ENCODE assay signal across 18 cellular contexts in the genomic region with DNA sequence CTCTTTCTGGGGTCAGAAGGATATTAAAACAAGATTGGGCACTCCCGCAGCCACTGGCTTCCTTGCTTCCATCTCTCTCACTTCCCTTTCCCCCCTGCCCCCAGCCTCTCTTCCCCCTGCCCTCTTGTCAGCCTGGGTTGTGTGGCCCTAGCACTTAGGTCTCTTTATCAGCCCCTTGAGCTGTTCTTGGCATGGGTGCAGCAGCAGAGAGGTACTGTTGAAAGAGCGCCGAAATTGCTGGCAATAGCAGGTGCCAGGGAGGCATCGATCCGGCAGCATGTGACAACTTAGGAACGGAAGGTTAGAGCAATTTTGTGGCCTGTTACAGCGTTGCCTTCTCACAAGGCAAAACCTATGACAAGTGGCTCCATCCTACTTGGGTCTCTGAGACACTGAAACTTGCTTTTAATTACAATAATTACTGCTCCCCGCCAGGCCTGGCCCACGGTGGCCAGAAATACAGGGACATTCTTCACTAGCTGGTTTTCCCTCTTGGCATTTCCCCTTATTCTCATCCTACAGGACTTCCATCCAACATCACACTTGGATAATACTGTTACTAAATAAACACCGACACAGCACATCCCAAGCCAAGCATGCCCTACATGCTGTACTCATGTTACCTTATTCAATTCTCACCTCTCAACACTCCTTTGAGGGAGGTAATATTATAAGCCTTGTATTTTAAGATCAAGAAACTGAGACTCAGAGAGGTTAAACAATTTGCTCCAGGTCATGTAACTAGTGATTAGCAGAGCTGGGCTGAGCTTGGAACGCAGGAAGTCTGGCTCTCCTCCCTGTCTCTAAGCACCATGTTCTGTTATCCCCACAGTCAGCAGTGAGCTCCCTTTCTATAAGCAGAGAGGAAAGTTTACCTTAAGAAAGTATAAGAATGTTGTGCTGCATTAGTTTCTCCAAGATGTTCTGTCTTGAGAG.
DNase-seq lines count a peak whose midpoint lies in the region; ATAC-seq, FAIRE-seq and TF ChIP-seq lines count a peak whose summit lies in the region.
"Had no signal": no experiment of that assay in that cellular context is flagged by ENCODE, and none has a peak within 500 bp of the region (broad histone marks: within the 10 kb centered on the region; RNA-seq: fewer than 3 reads in every experiment).

No MANE protein-coding gene starts in this region.

- no peak overlapping the region for H3K4me2 ChIP-seq in astrocyte (ENCODE audit: low read length)

- intact Hi-C loops in heart left ventricle (cut with DNase I) (loop anchor here in 5 of 10 donors (2.0 to 10.0 kb wide), 8 partner anchors 281 to 621 kb away; no protein-coding TSS in a partner anchor), left cardiac atrium (cut with DNase I) (no loop called here), A673 (cut with micrococcal nuclease; ENCODE audit: unreplicated experiment) (no loop called here)

- H3K36me3 ChIP-seq in heart left ventricle = no peaks in the 10 kb centered on the region
- no peaks in the 10 kb centered on the region for H3K36me3 ChIP-seq in astrocyte (ENCODE audit: insufficient read depth, low read length)
- H3K36me3 ChIP-seq in lung (ENCODE audit: control insufficient read depth in 2 of 2, insufficient read depth in 2 of 2, low read length in 2 of 2) = no peaks in the 10 kb centered on the region
- H3K36me3 ChIP-seq in A673 (ENCODE audit: insufficient read depth, low read length, poor library complexity, severe bottlenecking) = no peaks in the 10 kb centered on the region
- H3K36me3 ChIP-seq: HAP-1, prostate gland, thoracic aorta had no signal

- CTCF ChIA-PET in A673 (lab: Charles Lee) = no interaction called here

- H2AFZ ChIP-seq in astrocyte (ENCODE audit: low read depth, low read length) = no peak overlapping the region

- H3K4me3 ChIP-seq in heart left ventricle (no peak overlapping the region), astrocyte (ENCODE audit: insufficient read depth, low read depth, low read length) (no peak overlapping the region), lung (no peak overlapping the region), coronary artery (no peak overlapping the region), A673 (ENCODE audit: low read depth, low read length, poor library complexity, severe bottlenecking) (no peak overlapping the region)
- H3K4me3 ChIP-seq: HAP-1, prostate gland, thoracic aorta had no signal

- H3K4me1 ChIP-seq in heart left ventricle = peaks cover 0 to 16% (median 0%) of the 10 kb centered on the region in 12 donors
- H3K4me1 ChIP-seq in astrocyte (ENCODE audit: insufficient read depth, low read length) = no peaks in the 10 kb centered on the region
- H3K4me1 ChIP-seq in lung (ENCODE audit: control insufficient read depth in 2 of 2, insufficient read depth in 2 of 2, low read length in 2 of 2) = peaks cover 0 to 3% of the 10 kb centered on the region in 2 donors
- H3K4me1 ChIP-seq in A673 (ENCODE audit: insufficient read depth, low read length, poor library complexity, severe bottlenecking) = no peaks in the 10 kb centered on the region
- H3K4me1 ChIP-seq: HAP-1, prostate gland had no signal

- no peak overlapping the region for H3K9ac ChIP-seq in astrocyte (ENCODE audit: low read length)

- H3K9me3 ChIP-seq in heart left ventricle (no peaks in the 10 kb centered on the region), astrocyte (ENCODE audit: insufficient read depth, low read depth, low read length) (no peaks in the 10 kb centered on the region), lung (ENCODE audit: control insufficient read depth in 2 of 2, insufficient read depth in 1 of 2, low read length in 1 of 2) (no peaks in the 10 kb centered on the region), A673 (ENCODE audit: low read depth, low read length, poor library complexity, severe bottlenecking) (no peaks in the 10 kb centered on the region)
- H3K9me3 ChIP-seq: HAP-1, prostate gland, thoracic aorta had no signal

- H3K36me3 Mint-ChIP-seq in astrocyte (ENCODE audit: low read depth, unreplicated experiment) = no peaks in the 10 kb centered on the region
- H3K36me3 Mint-ChIP-seq: WTC11 had no signal

- no peaks in the 10 kb centered on the region for H3K9me3 Mint-ChIP-seq in astrocyte (ENCODE audit: unreplicated experiment)
- H3K9me3 Mint-ChIP-seq: activated CD4-positive, alpha-beta T cell treated with anti-CD3 and anti-CD28 coated beads, Interleukin-2, amount 10 ng/mL, durations not matched to agents 7 days and 5 days had no signal

- BruUV-seq in A673 (replicated peaks; lab: Mats Ljungman, UMichigan) = no TSS peak

- H3K4me1 Mint-ChIP-seq in astrocyte (ENCODE audit: low read depth, unreplicated experiment) = peaks cover 5% of the 10 kb centered on the region
- H3K4me1 Mint-ChIP-seq: activated CD4-positive, alpha-beta T cell treated with anti-CD3 and anti-CD28 coated beads, Interleukin-2, amount 10 ng/mL, durations not matched to agents 7 days and 5 days; B cell had no signal

- H3K27me3 ChIP-seq in heart left ventricle = no peaks in the 10 kb centered on the region
- H3K27me3 ChIP-seq in astrocyte (ENCODE audit: insufficient read depth, low read length) = peaks cover 6% of the 10 kb centered on the region
- no peaks in the 10 kb centered on the region for H3K27me3 ChIP-seq in lung (ENCODE audit: control insufficient read depth, insufficient read depth)
- H3K27me3 ChIP-seq in A673 (replicated peaks; ENCODE audit: insufficient read depth, low read depth, low read length, poor library complexity) = no peaks in the 10 kb centered on the region

- no peak for FAIRE-seq in astrocyte (lab: Jason Lieb, UNC)

- TF ChIP-seq POLR2A in heart left ventricle (IDR thresholded peaks at IDR 0.05) = no peak

- H3K4me3 Mint-ChIP-seq in astrocyte (ENCODE audit: unreplicated experiment) = no peak overlapping the region
- H3K4me3 Mint-ChIP-seq: activated CD4-positive, alpha-beta T cell treated with anti-CD3 and anti-CD28 coated beads, Interleukin-2, amount 10 ng/mL, durations not matched to agents 7 days and 5 days; activated T-cell treated with anti-CD3 and anti-CD28 coated beads, Interleukin-2, amount 50 U/mL, for 4 hours; B cell; WTC11 had no signal

- H3K27ac ChIP-seq in heart left ventricle (peak overlapping the region in 3 of 12 donors; percentile 1 to 39 (median 30)), astrocyte (ENCODE audit: low read depth, low read length) (no peak overlapping the region), lung (ENCODE audit: low read depth in 1 of 2, low read length in 1 of 2) (no peak overlapping the region), coronary artery (no peak overlapping the region), A673 (ENCODE audit: low read depth, low read length, poor library complexity, severe bottlenecking) (no peak overlapping the region)
- H3K27ac ChIP-seq: prostate gland, thoracic aorta had no signal

- POLR2A ChIA-PET in A673 (lab: Charles Lee; ENCODE audit: low non-redundant PET) = no interaction called here

- H3K79me2 ChIP-seq in astrocyte (ENCODE audit: insufficient read depth, low read length) = no peaks in the 10 kb centered on the region

- no peak for TF ChIP-seq CTCF in heart left ventricle (IDR thresholded peaks at IDR 0.05)
- no peak for TF ChIP-seq CTCF in astrocyte (IDR thresholded peaks at IDR 0.05; ENCODE audit: insufficient read depth, low read depth, low read length)
- TF ChIP-seq CTCF in lung (IDR thresholded peaks at IDR 0.05; ENCODE audit: control extremely low read depth, extremely low read depth) = no peak
- TF ChIP-seq CTCF in coronary artery (IDR thresholded peaks at IDR 0.05) = no peak
- no peak for TF ChIP-seq CTCF in A673 (conservative IDR thresholded peaks at IDR 0.05; ENCODE audit: low read depth, low read length)

- DNase-seq in heart left ventricle = peak in 3 of 5 donors; percentile 19 to 73 (median 47)
- no peak for DNase-seq in left cardiac atrium
- no peak for DNase-seq in astrocyte (ENCODE audit: low read depth)
- DNase-seq in lung (ENCODE audit: low spot score) = peak; percentile 32
- no peak for DNase-seq in coronary artery (ENCODE audit: low spot score)
- DNase-seq in A673 (ENCODE audit: low spot score) = no peak
- DNase-seq: activated CD4-positive, alpha-beta T cell treated with anti-CD3 and anti-CD28 coated beads, Interleukin-2, amount 10 ng/mL, durations not matched to agents 7 days and 5 days; activated naive CD4-positive, alpha-beta T cell; activated T-cell treated with anti-CD3 and anti-CD28 coated beads, Interleukin-2, amount 50 U/mL, for 4 hours; SIG-M5; stimulated activated naive CD8-positive, alpha-beta T cell treated with anti-CD3 and anti-CD28 coated beads, Interleukin-15, Interleukin-2, amounts not matched to agents 100 U/mL and 50 U/mL, for 24 hours had no signal

- peak; percentile 72 to 84 (median 78) for ATAC-seq in heart left ventricle
- no peak for ATAC-seq in left cardiac atrium
- no peak for ATAC-seq in lung (ENCODE audit: insufficient read depth, low FRiP score)
- no peak for ATAC-seq in HG03159 (IDR thresholded peaks at IDR 0.05; ENCODE audit: unreplicated experiment)
- ATAC-seq in GM21360 (IDR thresholded peaks at IDR 0.05; ENCODE audit: unreplicated experiment) = no peak
- ATAC-seq: activated T-cell treated with anti-CD3 and anti-CD28 coated beads, Interleukin-2, amount 50 U/mL, for 4 hours; stimulated activated naive CD8-positive, alpha-beta T cell treated with anti-CD3 and anti-CD28 coated beads, Interleukin-15, Interleukin-2, amounts not matched to agents 100 U/mL and 50 U/mL, for 24 hours had no signal

- H3K27ac Mint-ChIP-seq in astrocyte (ENCODE audit: unreplicated experiment) = peak overlapping the region; percentile 30
- H3K27ac Mint-ChIP-seq: activated CD4-positive, alpha-beta T cell treated with anti-CD3 and anti-CD28 coated beads, Interleukin-2, amount 10 ng/mL, durations not matched to agents 7 days and 5 days; B cell; WTC11 had no signal

- no peaks in the 10 kb centered on the region for H4K20me1 ChIP-seq in astrocyte (ENCODE audit: insufficient read depth, low read length)

- WGBS in heart left ventricle, 4 donors = 35 to 47% (median 43%) methylated on average over 11 of the region's 11 CpGs
- 62 to 72% methylated on average over 11 of the region's 11 CpGs for WGBS in lung, 2 donors

- H3K27me3 Mint-ChIP-seq in astrocyte (ENCODE audit: low read depth, unreplicated experiment) = peaks cover 8% of the 10 kb centered on the region
- H3K27me3 Mint-ChIP-seq: activated CD4-positive, alpha-beta T cell treated with anti-CD3 and anti-CD28 coated beads, Interleukin-2, amount 10 ng/mL, durations not matched to agents 7 days and 5 days; B cell had no signal

Comparison
In these comparisons a context has a peak if more than half of its experiments do, and no peak if none do; other contexts are left out.
1. ATAC-seq: peak in heart left ventricle (4 of 4); none in left cardiac atrium (0 of 2), lung (single experiment), HG03159 (single experiment) and GM21360 (single experiment).
2. DNase-seq: peak in heart left ventricle (3 of 5) and lung (single experiment); none in left cardiac atrium (single experiment), astrocyte (single experiment), coronary artery (single experiment) and A673 (single experiment).